26 cellular contexts compared by ENCODE assay signal in genomic region chr12:128205145-128205544, GRCh38.
DNase-seq lines count a peak whose midpoint lies in the region; ATAC-seq, FAIRE-seq and TF ChIP-seq lines count a peak whose summit lies in the region.
"Had no signal": no experiment of that assay in that cellular context is flagged by ENCODE, and none has a peak within 500 bp of the region (broad histone marks: within the 10 kb centered on the region; RNA-seq: fewer than 3 reads in every experiment).

No MANE protein-coding gene starts in this region.

- intact Hi-C loops in K562 (cut with micrococcal nuclease) (no loop called here), aorta (cut with DNase I) (no loop called here)

- H3K79me2 ChIP-seq in K562 (ENCODE audit: control insufficient read depth, insufficient read depth, low read length) = no peaks in the 10 kb centered on the region
- no peaks in the 10 kb centered on the region for H3K79me2 ChIP-seq in trophoblast cell (ENCODE audit: control insufficient read depth, insufficient read depth, low read length, poor library complexity)

- H3K27me3 ChIP-seq in K562 (ENCODE audit: control insufficient read depth in 2 of 2, insufficient read depth in 2 of 2, low read length in 2 of 2) = no peaks in the 10 kb centered on the region
- no peaks in the 10 kb centered on the region for H3K27me3 ChIP-seq in trophoblast cell (ENCODE audit: insufficient read depth, low read length)
- H3K27me3 ChIP-seq in aorta (ENCODE audit: control insufficient read depth in 1 of 2, insufficient read depth in 2 of 2, low read length in 1 of 2) = peaks cover 0 to 2% of the 10 kb centered on the region in 2 donors
- H3K27me3 ChIP-seq: BE2C; BLaER1 treated with 17β-estradiol and CSF1 and Interleukin-3, amounts not matched to agents 10 nM and 100 nM had no signal

- no peaks in the 10 kb centered on the region for H3K4me1 ChIP-seq in HEK293 (ENCODE audit: control insufficient read depth, insufficient read depth, low read length)
- no peaks in the 10 kb centered on the region for H3K4me1 ChIP-seq in K562 (replicated peaks in 1 of 2; ENCODE audit: control insufficient read depth in 2 of 2, insufficient read depth in 2 of 2, low read length in 2 of 2)
- H3K4me1 ChIP-seq in trophoblast cell (ENCODE audit: control insufficient read depth in 1 of 2, insufficient read depth in 2 of 2, low read length in 2 of 2) = no peaks in the 10 kb centered on the region
- H3K4me1 ChIP-seq in aorta (ENCODE audit: control insufficient read depth in 1 of 2, insufficient read depth in 2 of 2, low read length in 2 of 2) = no peaks in the 10 kb centered on the region
- H3K4me1 ChIP-seq: A549, BE2C had no signal

- H3K18ac ChIP-seq in trophoblast cell (ENCODE audit: low read length) = no peak overlapping the region

- no peak overlapping the region for H3K4me3 ChIP-seq in HEK293 (ENCODE audit: low read depth, low read length)
- H3K4me3 ChIP-seq in K562 = no peak overlapping the region
- peak overlapping the region; percentile 60 for H3K4me3 ChIP-seq in trophoblast cell (ENCODE audit: low read depth, low read length)
- no peak overlapping the region for H3K4me3 ChIP-seq in aorta (ENCODE audit: low read length in 2 of 2)
- H3K4me3 ChIP-seq: A549; BLaER1 treated with 17β-estradiol and CSF1 and Interleukin-3, amounts not matched to agents 10 nM and 100 nM; GM12878 had no signal

- no peak overlapping the region for H4K12ac ChIP-seq in trophoblast cell (ENCODE audit: low read depth, low read length)

- H2AK5ac ChIP-seq in trophoblast cell (ENCODE audit: low read length) = no peak overlapping the region

- no peaks in the 10 kb centered on the region for H4K20me1 ChIP-seq in K562 (replicated peaks; ENCODE audit: control insufficient read depth, insufficient read depth, low read length)
- H4K20me1 ChIP-seq: BLaER1 treated with 17β-estradiol and CSF1 and Interleukin-3, amounts not matched to agents 10 nM and 100 nM had no signal

- no peak for TF ChIP-seq RAD21 in K562 (CRISPR knock-in tag; conservative IDR thresholded peaks at IDR 0.05 in 1 of 2, IDR thresholded peaks at IDR 0.05 in 1 of 2)

- no peak overlapping the region for H3K4me2 ChIP-seq in K562 (ENCODE audit: insufficient read depth, low read length)
- H3K4me2 ChIP-seq in trophoblast cell (ENCODE audit: low read length) = no peak overlapping the region
- H3K4me2 ChIP-seq: A549; BLaER1 treated with 17β-estradiol and CSF1 and Interleukin-3, amounts not matched to agents 10 nM and 100 nM had no signal

- no peaks in the 10 kb centered on the region for H3K9me1 ChIP-seq in K562 (ENCODE audit: control insufficient read depth, insufficient read depth, low read length)

- H3K23ac ChIP-seq in trophoblast cell (ENCODE audit: low read length) = peak overlapping the region; percentile 38

- H3K79me1 ChIP-seq in trophoblast cell (ENCODE audit: low read length) = no peaks in the 10 kb centered on the region

- H3K9ac ChIP-seq in K562 (ENCODE audit: insufficient read depth in 1 of 2, low read depth in 2 of 2, low read length in 2 of 2) = no peak overlapping the region
- no peak overlapping the region for H3K9ac ChIP-seq in trophoblast cell (ENCODE audit: low read length)
- H3K9ac ChIP-seq: BLaER1 treated with 17β-estradiol and CSF1 and Interleukin-3, amounts not matched to agents 10 nM and 100 nM had no signal

- H3K27ac ChIP-seq in HEK293 (ENCODE audit: extremely low read depth, low read depth, low read length) (no peak overlapping the region), K562 (ENCODE audit: extremely low read depth, low read depth, low read length) (no peak overlapping the region), trophoblast cell (ENCODE audit: low read depth, low read length) (no peak overlapping the region), aorta (ENCODE audit: low read depth in 1 of 2, low read length in 2 of 2) (no peak overlapping the region)
- H3K27ac ChIP-seq: A549; BLaER1 treated with 17β-estradiol and CSF1 and Interleukin-3, amounts not matched to agents 10 nM and 100 nM had no signal

- no peak for ATAC-seq in K562
- ATAC-seq in aorta (ENCODE audit: low FRiP score) = no peak
- ATAC-seq: A549, GM12878, HCT116 had no signal

- no peak overlapping the region for H2BK5ac ChIP-seq in trophoblast cell (ENCODE audit: low read depth, low read length, poor library complexity)

- DNase-seq in GM12891 (ENCODE audit: insufficient read length, low spot score) = no peak
- no peak for DNase-seq in K562 (ENCODE audit: extremely low read depth in 1 of 4, low spot score in 3 of 4)
- DNase-seq in trophoblast cell = no peak
- DNase-seq in stimulated activated CD4-positive, alpha-beta T cell treated with anti-CD3 and anti-CD28 coated beads, Interleukin-15, amount 100 ng/mL, for 24 hours = no peak
- DNase-seq in aorta = no peak
- DNase-seq in NCI-H446 treated with DMSO at 0.1 percent for 48 hours (lab: John Stamatoyannopoulos, UW) = no peak
- DNase-seq: 8988T; ACHN; AML-193; BE2C; CD4-positive, alpha-beta T cell; CD8-positive, alpha-beta memory T cell; DMS 273 treated with DMSO at 0.1 percent for 48 hours; DMS79; EL; GDM1; GOT3; H7; HFFc6 had no signal

- H3K9me3 ChIP-seq in HEK293 (ENCODE audit: control insufficient read depth, insufficient read depth, low read depth, low read length) (no peaks in the 10 kb centered on the region; the same call in 1 of the 2 replicates), K562 (replicated peaks; ENCODE audit: control insufficient read depth, insufficient read depth, low read depth, low read length) (no peaks in the 10 kb centered on the region; the same call in 1 of the 2 replicates), trophoblast cell (ENCODE audit: insufficient read depth, low read depth, low read length) (peaks cover 11% of the 10 kb centered on the region), aorta (ENCODE audit: control insufficient read depth, low read length) (peaks cover 4% of the 10 kb centered on the region)
- H3K9me3 ChIP-seq: A549, BE2C had no signal

- no peak for TF ChIP-seq CTCF in HEK293 (tag by site-specific recombination; IDR thresholded peaks at IDR 0.05)
- no peak for TF ChIP-seq CTCF in K562 (IDR thresholded peaks at IDR 0.05 in 2 of 3, conservative IDR thresholded peaks at IDR 0.05 in 1 of 3; ENCODE audit: insufficient read depth in 2 of 3, low read depth in 1 of 3, low read length in 3 of 3)

- H3K14ac ChIP-seq in trophoblast cell (ENCODE audit: low read length) = no peak overlapping the region

- no peak for TF ChIP-seq EP300 in K562 (IDR thresholded peaks at IDR 0.05; ENCODE audit: low read length)

- H4K8ac ChIP-seq in trophoblast cell (ENCODE audit: low read depth, low read length) = no peak overlapping the region

- no peak overlapping the region for H4K91ac ChIP-seq in trophoblast cell (ENCODE audit: low read depth, low read length)

- in situ Hi-C loops in K562 (cut with MboI) = no loop called here

- WGBS in K562 (ENCODE audit: insufficient coverage, low coverage, missing lambda C conversion rate) = 0% methylated on average over 3 of the region's 3 CpGs
- no CpG with 5 or more reads among the region's 3 CpGs for WGBS in trophoblast cell (ENCODE audit: extremely low coverage, insufficient coverage, insufficient read length)
- WGBS in aorta, 2 donors = 70 to 86% methylated on average over 3 of the region's 3 CpGs

- FAIRE-seq in GM12891 (lab: Jason Lieb, UNC) (peak; percentile 69), K562 (lab: Jason Lieb, UNC) (peak; percentile 44)
- FAIRE-seq: A549, D721Med, GM12878, GM18507 had no signal

- POLR2A ChIA-PET in HEK293 (lab: Yijun Ruan, JAX) (no interaction called here), K562 (lab: Yijun Ruan, JAX) (interaction anchor here (0.8 kb wide), 1 partner anchor 329 kb away, joined by 4 read pairs; no protein-coding TSS in a partner anchor)

- no peak overlapping the region for H3K4ac ChIP-seq in trophoblast cell (ENCODE audit: low read depth, low read length)

- H2BK120ac ChIP-seq in trophoblast cell (ENCODE audit: insufficient read depth, low read length, poor library complexity) = no peak overlapping the region

- no peak overlapping the region for H2BK12ac ChIP-seq in trophoblast cell (ENCODE audit: low read length)

- TF ChIP-seq POLR2A in GM12891 (IDR thresholded peaks at IDR 0.05; ENCODE audit: low read depth, low read length) (no peak), K562 (conservative IDR thresholded peaks at IDR 0.05) (no peak)

- no peak overlapping the region for H2AFZ ChIP-seq in K562 (ENCODE audit: low read depth, low read length)
- H2AFZ ChIP-seq in trophoblast cell (ENCODE audit: insufficient read depth, low read length, poor library complexity) = no peak overlapping the region

- H3K36me3 ChIP-seq in HEK293 (ENCODE audit: control insufficient read depth in 2 of 2, insufficient read depth in 1 of 2, low read length in 2 of 2) (no peaks in the 10 kb centered on the region), K562 (ENCODE audit: control insufficient read depth, insufficient read depth, low read length) (no peaks in the 10 kb centered on the region), trophoblast cell (ENCODE audit: control insufficient read depth in 1 of 2, insufficient read depth in 2 of 2, low read length in 2 of 2) (no peaks in the 10 kb centered on the region), aorta (ENCODE audit: control insufficient read depth in 1 of 2, insufficient read depth in 2 of 2, low read length in 1 of 2) (no peaks in the 10 kb centered on the region)
- H3K36me3 ChIP-seq: BE2C; BLaER1 treated with 17β-estradiol and CSF1 and Interleukin-3, amounts not matched to agents 10 nM and 100 nM had no signal

- CTCF ChIA-PET in HEK293 (lab: Yijun Ruan, JAX) (no interaction called here), K562 (lab: Yijun Ruan, JAX; ENCODE audit: low intra/inter-chr PET ratio) (no interaction called here)

- BruUV-seq in K562 (replicated peaks; lab: Mats Ljungman, UMichigan) = no TSS peak

TF ChIP-seq in GM12891, 5 proteins besides CTCF, POLR2A, EP300 and RAD21 (continues in another document):
- TF ChIP-seq SPI1 (IDR thresholded peaks at IDR 0.05; ENCODE audit: low read depth, low read length) (no peak), TAF1 (IDR thresholded peaks at IDR 0.05; ENCODE audit: low read depth, low read length) (no peak), POLR2AphosphoS5 (IDR thresholded peaks at IDR 0.05; ENCODE audit: low read depth, low read length) (no peak), PAX5 (IDR thresholded peaks at IDR 0.05; ENCODE audit: insufficient read depth, low read length, severe bottlenecking) (no peak)

TF ChIP-seq in HEK293, 187 proteins besides CTCF, POLR2A, EP300 and RAD21 (continues in another document):
- TF ChIP-seq ZNF146 (tag by site-specific recombination; IDR thresholded peaks at IDR 0.05) (no peak), ZFP41 (tag by site-specific recombination; IDR thresholded peaks at IDR 0.05; ENCODE audit: borderline replicate concordance) (no peak)

TF ChIP-seq in K562, 482 proteins besides CTCF, POLR2A, EP300 and RAD21:
- TF ChIP-seq CAMTA2 (CRISPR knock-in tag; conservative IDR thresholded peaks at IDR 0.05) = no peak
